Comparison of ENCODE assay signal across 13 cellular contexts in the genomic region with DNA sequence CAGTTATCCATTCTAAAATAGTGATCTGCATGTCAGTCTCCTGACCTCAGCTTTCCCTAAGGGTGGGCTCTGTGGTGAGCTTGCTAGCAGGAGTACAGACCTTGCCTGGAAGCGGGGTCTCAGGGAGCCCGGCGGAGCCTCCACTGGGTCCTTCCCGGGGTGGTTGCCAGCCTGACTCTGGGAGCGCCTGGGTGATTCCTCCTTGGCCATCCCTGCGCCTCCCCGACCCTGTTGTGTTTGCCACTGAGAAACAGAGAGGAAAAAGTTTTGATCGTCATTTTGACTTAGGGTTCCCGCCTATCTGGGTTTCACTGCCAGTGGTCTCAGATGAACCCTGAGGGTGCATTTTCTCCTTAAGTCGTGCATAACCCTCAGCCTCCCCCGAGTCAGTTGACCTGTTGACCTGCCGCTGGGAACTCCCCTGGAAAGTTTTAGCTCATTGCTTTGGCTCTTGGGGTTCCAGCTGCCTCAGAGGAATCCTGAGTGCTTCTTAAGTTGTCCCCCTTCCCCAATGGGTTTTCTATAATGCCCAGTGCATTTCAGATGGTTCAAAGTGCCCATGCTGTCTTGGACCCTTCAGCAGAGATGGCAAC.
DNase-seq lines count a peak whose midpoint lies in the region; ATAC-seq, FAIRE-seq and TF ChIP-seq lines count a peak whose summit lies in the region.
"Had no signal": no experiment of that assay in that cellular context is flagged by ENCODE, and none has a peak within 500 bp of the region (broad histone marks: within the 10 kb centered on the region; RNA-seq: fewer than 3 reads in every experiment).

No MANE protein-coding gene starts in this region.

- POLR2A ChIA-PET in endothelial cell of umbilical vein (lab: Charles Lee), result interaction anchor here (0.5 kb wide), 1 partner anchor 201 kb away, joined by 4 read pairs; no protein-coding TSS in a partner anchor

- H3K27ac ChIP-seq in endothelial cell of umbilical vein (ENCODE audit: insufficient read depth, low read depth, low read length), result peak overlapping the region; percentile 10
- H3K27ac ChIP-seq in stomach, result peak overlapping the region in 3 of 5 donors; percentile 21 to 84 (median 66)

- H3K4me1 ChIP-seq in endothelial cell of umbilical vein (ENCODE audit: control insufficient read depth, extremely low read depth, insufficient read depth, low read length) (peaks cover 11% of the 10 kb centered on the region), stomach (peaks cover 0 to 36% (median 10%) of the 10 kb centered on the region in 4 donors)

- ATAC-seq in GM19035 (IDR thresholded peaks at IDR 0.05; ENCODE audit: unreplicated experiment) (peak; percentile 31), HG03045 (IDR thresholded peaks at IDR 0.05; ENCODE audit: unreplicated experiment) (peak; percentile 26), GM21381 (IDR thresholded peaks at IDR 0.05; ENCODE audit: unreplicated experiment) (no peak)
- ATAC-seq: CD8-positive, alpha-beta T cell; stimulated activated naive B cell treated with anti-CD40 and anti-IgM and Interleukin-4, amounts not matched to agents 10 μg/mL and 1 μg/mL and 100 μg/mL, for 72 hours; T-cell had no signal

- H3K27ac Mint-ChIP-seq in activated T-helper 2 cell treated with anti-CD3 and anti-CD28 coated beads, Interferon-gamma antibody, Interleukin-2, Interleukin-4, amounts not matched to agents 10 μg/mL and 5 μg/mL and 100 μg/mL, durations not matched to agents 14 hours and 24 hours and 36 hours, result no peak overlapping the region
- H3K27ac Mint-ChIP-seq: CD8-positive, alpha-beta T cell; stimulated activated naive B cell treated with anti-CD40 and anti-IgM and Interleukin-4, amounts not matched to agents 10 μg/mL and 1 μg/mL and 100 μg/mL, for 72 hours; T-cell had no signal

- no peaks in the 10 kb centered on the region for H3K27me3 ChIP-seq in endothelial cell of umbilical vein (ENCODE audit: control insufficient read depth in 2 of 2, insufficient read depth in 2 of 2, low read length in 2 of 2)
- H3K27me3 ChIP-seq in stomach, result no peaks in the 10 kb centered on the region

- no peak overlapping the region for H3K4me3 ChIP-seq in endothelial cell of umbilical vein (replicated peaks in 1 of 3; ENCODE audit: insufficient read depth in 1 of 3, low read depth in 1 of 3, low read length in 3 of 3)
- no peak overlapping the region for H3K4me3 ChIP-seq in stomach

- no peaks in the 10 kb centered on the region for H3K36me3 Mint-ChIP-seq in activated T-helper 2 cell treated with anti-CD3 and anti-CD28 coated beads, Interferon-gamma antibody, Interleukin-2, Interleukin-4, amounts not matched to agents 10 μg/mL and 5 μg/mL and 100 μg/mL, durations not matched to agents 14 hours and 24 hours and 36 hours (ENCODE audit: low read depth)
- H3K36me3 Mint-ChIP-seq: CD8-positive, alpha-beta T cell; stimulated activated naive B cell treated with anti-CD40 and anti-IgM and Interleukin-4, amounts not matched to agents 10 μg/mL and 1 μg/mL and 100 μg/mL, for 72 hours; T-cell had no signal

- H3K27me3 Mint-ChIP-seq in activated T-helper 2 cell treated with anti-CD3 and anti-CD28 coated beads, Interferon-gamma antibody, Interleukin-2, Interleukin-4, amounts not matched to agents 10 μg/mL and 5 μg/mL and 100 μg/mL, durations not matched to agents 14 hours and 24 hours and 36 hours (ENCODE audit: low read depth), result peaks cover 22% of the 10 kb centered on the region

- TF ChIP-seq POLR2A in endothelial cell of umbilical vein (IDR thresholded peaks at IDR 0.05; ENCODE audit: low read depth, low read length) (no peak), stomach (IDR thresholded peaks at IDR 0.05) (no peak)

- no peak overlapping the region for H3K9ac ChIP-seq in endothelial cell of umbilical vein (replicated peaks; ENCODE audit: extremely low read depth, insufficient read depth, low read length)

- H3K9me3 ChIP-seq in endothelial cell of umbilical vein (replicated peaks; ENCODE audit: control insufficient read depth, insufficient read depth, low read length) (no peaks in the 10 kb centered on the region), stomach (no peaks in the 10 kb centered on the region)

- dilution Hi-C loops in endothelial cell of umbilical vein (cut with MboI; ENCODE audit: extremely low pct_ligation_motif_present, low sequenced_read_pairs), result no loop called here

- no peak overlapping the region for H3K4me3 Mint-ChIP-seq in activated T-helper 2 cell treated with anti-CD3 and anti-CD28 coated beads, Interferon-gamma antibody, Interleukin-2, Interleukin-4, amounts not matched to agents 10 μg/mL and 5 μg/mL and 100 μg/mL, durations not matched to agents 14 hours and 24 hours and 36 hours (ENCODE audit: low read depth)
- H3K4me3 Mint-ChIP-seq: CD8-positive, alpha-beta T cell; H9; stimulated activated naive B cell treated with anti-CD40 and anti-IgM and Interleukin-4, amounts not matched to agents 10 μg/mL and 1 μg/mL and 100 μg/mL, for 72 hours; T-cell had no signal

- WGBS in stomach, 5 donors, result 75 to 86% (median 83%) methylated on average over 12 of the region's 12 CpGs

- H3K79me2 ChIP-seq in endothelial cell of umbilical vein (ENCODE audit: control insufficient read depth, insufficient read depth, low read length), result no peaks in the 10 kb centered on the region

- H3K9me1 ChIP-seq in endothelial cell of umbilical vein (replicated peaks; ENCODE audit: control insufficient read depth, extremely low read depth, insufficient read depth, low read length), result no peaks in the 10 kb centered on the region

- H3K4me1 Mint-ChIP-seq in activated T-helper 2 cell treated with anti-CD3 and anti-CD28 coated beads, Interferon-gamma antibody, Interleukin-2, Interleukin-4, amounts not matched to agents 10 μg/mL and 5 μg/mL and 100 μg/mL, durations not matched to agents 14 hours and 24 hours and 36 hours (ENCODE audit: low read depth), result no peaks in the 10 kb centered on the region
- H3K4me1 Mint-ChIP-seq: T-cell had no signal

- no peaks in the 10 kb centered on the region for H4K20me1 ChIP-seq in endothelial cell of umbilical vein (replicated peaks; ENCODE audit: control insufficient read depth, extremely low read depth, insufficient read depth, low read length)

- no TSS peak for BruUV-seq in endothelial cell of umbilical vein (replicated peaks; lab: Mats Ljungman, UMichigan)

- no peak overlapping the region for H2AFZ ChIP-seq in endothelial cell of umbilical vein (ENCODE audit: low read depth, low read length)

- peaks cover 33 to 42% of the 10 kb centered on the region in 2 experiments for H3K36me3 ChIP-seq in endothelial cell of umbilical vein (ENCODE audit: control insufficient read depth in 2 of 2, extremely low read depth in 1 of 2, insufficient read depth in 2 of 2, low read length in 2 of 2)
- peaks cover 9 to 73% (median 60%) of the 10 kb centered on the region in 4 donors for H3K36me3 ChIP-seq in stomach

- H3K4me2 ChIP-seq in endothelial cell of umbilical vein (ENCODE audit: insufficient read depth, low read length), result peak overlapping the region; percentile 38

- TF ChIP-seq CTCF in endothelial cell of umbilical vein (IDR thresholded peaks at IDR 0.05; ENCODE audit: extremely low read depth in 1 of 2, insufficient read depth in 1 of 2, low read depth in 1 of 2, low read length in 2 of 2) (no peak), stomach (IDR thresholded peaks at IDR 0.05) (no peak)

- no peak for TF ChIP-seq EP300 in stomach (IDR thresholded peaks at IDR 0.05)

- DNase-seq in endothelial cell of umbilical vein (ENCODE audit: low read depth, low spot score) (no peak), stomach (no peak), HK-2 (ENCODE audit: unreplicated experiment) (no peak), SHP77 treated with DMSO at 0.1 percent for 48 hours (lab: John Stamatoyannopoulos, UW) (no peak)
- no peak for DNase-seq in activated T-helper 2 cell treated with anti-CD3 and anti-CD28 coated beads, Interferon-gamma antibody, Interleukin-2, Interleukin-4, amounts not matched to agents 10 μg/mL and 5 μg/mL and 100 μg/mL, durations not matched to agents 14 hours and 24 hours and 36 hours (ENCODE audit: low spot score)
- DNase-seq: CD8-positive, alpha-beta T cell; H9; NCI-H1092; stimulated activated naive B cell treated with anti-CD40 and anti-IgM and Interleukin-4, amounts not matched to agents 10 μg/mL and 1 μg/mL and 100 μg/mL, for 72 hours; T-cell had no signal

- FAIRE-seq in endothelial cell of umbilical vein (lab: Jason Lieb, UNC), result no peak

- CTCF ChIA-PET in endothelial cell of umbilical vein (lab: Charles Lee), result interaction anchor here (0.9 to 1.6 kb wide), 9 partner anchors 11 to 223 kb away, joined by 3 to 6 read pairs (median 3); no protein-coding TSS in a partner anchor

- no peaks in the 10 kb centered on the region for H3K9me3 Mint-ChIP-seq in activated T-helper 2 cell treated with anti-CD3 and anti-CD28 coated beads, Interferon-gamma antibody, Interleukin-2, Interleukin-4, amounts not matched to agents 10 μg/mL and 5 μg/mL and 100 μg/mL, durations not matched to agents 14 hours and 24 hours and 36 hours
- H3K9me3 Mint-ChIP-seq: CD8-positive, alpha-beta T cell; H9; stimulated activated naive B cell treated with anti-CD40 and anti-IgM and Interleukin-4, amounts not matched to agents 10 μg/mL and 1 μg/mL and 100 μg/mL, for 72 hours; T-cell had no signal

- intact Hi-C loops in endothelial cell of umbilical vein (cut with micrococcal nuclease) (no loop called here), stomach (cut with DNase I; ENCODE audit: low total_unique reads) (no loop called here)
- intact Hi-C loops in activated T-helper 2 cell treated with anti-CD3 and anti-CD28 coated beads, Interferon-gamma antibody, Interleukin-2, Interleukin-4, amounts not matched to agents 10 μg/mL and 5 μg/mL and 100 μg/mL, durations not matched to agents 14 hours and 24 hours and 36 hours (cut with micrococcal nuclease), result no loop called here

TF ChIP-seq in endothelial cell of umbilical vein, 7 proteins besides CTCF, POLR2A, EP300 and RAD21:
- no peak for TF ChIP-seq POLR2AphosphoS5 (IDR thresholded peaks at IDR 0.05; ENCODE audit: insufficient read depth, low read depth, low read length)
- TF ChIP-seq FOS (IDR thresholded peaks at IDR 0.05; ENCODE audit: borderline replicate concordance, insufficient read depth, low read length), result no peak
- TF ChIP-seq EZH2 (IDR thresholded peaks at IDR 0.05; ENCODE audit: borderline replicate concordance, low read depth, low read length, severe bottlenecking), result no peak
- no peak for TF ChIP-seq JUN (IDR thresholded peaks at IDR 0.05; ENCODE audit: borderline replicate concordance, insufficient read depth, insufficient read length, low read depth)
- no peak for TF ChIP-seq MYC (IDR thresholded peaks at IDR 0.05; ENCODE audit: low read depth, low read length)
- TF ChIP-seq, protein P1, sequence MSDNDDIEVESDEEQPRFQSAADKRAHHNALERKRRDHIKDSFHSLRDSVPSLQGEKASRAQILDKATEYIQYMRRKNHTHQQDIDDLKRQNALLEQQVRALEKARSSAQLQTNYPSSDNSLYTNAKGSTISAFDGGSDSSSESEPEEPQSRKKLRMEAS (IDR thresholded peaks at IDR 0.05; ENCODE audit: insufficient read depth, insufficient read length), result no peak
- no peak for TF ChIP-seq GATA2 (IDR thresholded peaks at IDR 0.05; ENCODE audit: insufficient read depth, insufficient read length, low read depth, low read length)
